ENCODE assay signal across 1 cellular context in the genomic region with DNA sequence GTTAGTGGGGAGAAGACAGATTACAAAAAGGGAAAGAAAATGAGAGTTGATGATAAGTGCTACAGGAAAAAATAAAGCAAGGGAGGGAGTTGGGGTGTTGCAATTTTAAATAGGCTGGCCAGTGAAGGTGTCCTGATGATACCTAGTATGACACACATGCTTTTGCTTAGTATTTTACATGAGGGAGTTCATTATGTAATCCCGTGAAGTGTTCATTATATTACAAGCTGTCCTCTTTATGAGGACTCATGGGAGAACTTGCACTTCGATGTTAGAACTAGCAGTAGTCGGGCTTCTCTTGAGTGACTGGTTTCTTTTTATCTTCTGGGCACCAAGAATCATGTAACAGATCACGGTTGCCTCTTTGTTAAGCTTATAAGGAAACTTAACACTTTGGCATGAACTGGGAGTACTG.
TF ChIP-seq lines count a peak whose summit lies in the region.

No MANE protein-coding gene starts in this region.

TF ChIP-seq in K562, 482 proteins besides CTCF, POLR2A, EP300 and RAD21 (continued from another document and continues in another):
- TF ChIP-seq, protein P1, sequence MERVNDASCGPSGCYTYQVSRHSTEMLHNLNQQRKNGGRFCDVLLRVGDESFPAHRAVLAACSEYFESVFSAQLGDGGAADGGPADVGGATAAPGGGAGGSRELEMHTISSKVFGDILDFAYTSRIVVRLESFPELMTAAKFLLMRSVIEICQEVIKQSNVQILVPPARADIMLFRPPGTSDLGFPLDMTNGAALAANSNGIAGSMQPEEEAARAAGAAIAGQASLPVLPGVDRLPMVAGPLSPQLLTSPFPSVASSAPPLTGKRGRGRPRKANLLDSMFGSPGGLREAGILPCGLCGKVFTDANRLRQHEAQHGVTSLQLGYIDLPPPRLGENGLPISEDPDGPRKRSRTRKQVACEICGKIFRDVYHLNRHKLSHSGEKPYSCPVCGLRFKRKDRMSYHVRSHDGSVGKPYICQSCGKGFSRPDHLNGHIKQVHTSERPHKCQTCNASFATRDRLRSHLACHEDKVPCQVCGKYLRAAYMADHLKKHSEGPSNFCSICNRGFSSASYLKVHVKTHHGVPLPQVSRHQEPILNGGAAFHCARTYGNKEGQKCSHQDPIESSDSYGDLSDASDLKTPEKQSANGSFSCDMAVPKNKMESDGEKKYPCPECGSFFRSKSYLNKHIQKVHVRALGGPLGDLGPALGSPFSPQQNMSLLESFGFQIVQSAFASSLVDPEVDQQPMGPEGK (CRISPR knock-in tag; IDR thresholded peaks at IDR 0.05; ENCODE audit: borderline replicate concordance) = no peak
- TF ChIP-seq ZNF212 (CRISPR knock-in tag; IDR thresholded peaks at IDR 0.05) (no peak), BHLHE40 (IDR thresholded peaks at IDR 0.05; ENCODE audit: low read length) (no peak), NKRF (IDR thresholded peaks at IDR 0.05; ENCODE audit: borderline replicate concordance) (no peak), ZNF277 (CRISPR knock-in tag; IDR thresholded peaks at IDR 0.05; ENCODE audit: borderline replicate concordance) (no peak), CHAMP1 (IDR thresholded peaks at IDR 0.05) (no peak), NCOR1 (IDR thresholded peaks at IDR 0.05) (no peak), ZNF121 (CRISPR knock-in tag; conservative IDR thresholded peaks at IDR 0.05) (no peak), BDP1 (IDR thresholded peaks at IDR 0.05; ENCODE audit: insufficient read depth, insufficient read length) (no peak), RUNX1 (IDR thresholded peaks at IDR 0.05; ENCODE audit: low read depth) (no peak), CREB1 (IDR thresholded peaks at IDR 0.05) (no peak), CREB1 (CRISPR knock-in tag; IDR thresholded peaks at IDR 0.05) (no peak), DNMT1 (IDR thresholded peaks at IDR 0.05) (no peak), SMARCE1 (IDR thresholded peaks at IDR 0.05) (peak; percentile 48; the same call in 1 of the 2 replicates), CREB5 (CRISPR knock-in tag; IDR thresholded peaks at IDR 0.05) (no peak), ZNF224 (CRISPR knock-in tag; IDR thresholded peaks at IDR 0.05) (no peak), E2F5 (CRISPR knock-in tag; IDR thresholded peaks at IDR 0.05) (no peak), HDAC6 (IDR thresholded peaks at IDR 0.05; ENCODE audit: low read depth, low read length) (no peak), YBX1 (IDR thresholded peaks at IDR 0.05) (no peak), ZBTB9 (CRISPR knock-in tag; IDR thresholded peaks at IDR 0.05) (no peak), NR4A1 (CRISPR knock-in tag; IDR thresholded peaks at IDR 0.05) (no peak), NR4A1 (tag; IDR thresholded peaks at IDR 0.05) (no peak), L3MBTL2 (IDR thresholded peaks at IDR 0.05) (peak; percentile 53; the same call in 1 of the 2 replicates), ZNF232 (CRISPR knock-in tag; IDR thresholded peaks at IDR 0.05) (no peak), ZNF316 (IDR thresholded peaks at IDR 0.05) (no peak), TCF7 (IDR thresholded peaks at IDR 0.05; ENCODE audit: borderline replicate concordance) (no peak), TGIF2 (CRISPR knock-in tag; IDR thresholded peaks at IDR 0.05) (no peak), DPF2 (IDR thresholded peaks at IDR 0.05) (no peak; the same call in none of the 2 replicates)
- TF ChIP-seq, protein P2, sequence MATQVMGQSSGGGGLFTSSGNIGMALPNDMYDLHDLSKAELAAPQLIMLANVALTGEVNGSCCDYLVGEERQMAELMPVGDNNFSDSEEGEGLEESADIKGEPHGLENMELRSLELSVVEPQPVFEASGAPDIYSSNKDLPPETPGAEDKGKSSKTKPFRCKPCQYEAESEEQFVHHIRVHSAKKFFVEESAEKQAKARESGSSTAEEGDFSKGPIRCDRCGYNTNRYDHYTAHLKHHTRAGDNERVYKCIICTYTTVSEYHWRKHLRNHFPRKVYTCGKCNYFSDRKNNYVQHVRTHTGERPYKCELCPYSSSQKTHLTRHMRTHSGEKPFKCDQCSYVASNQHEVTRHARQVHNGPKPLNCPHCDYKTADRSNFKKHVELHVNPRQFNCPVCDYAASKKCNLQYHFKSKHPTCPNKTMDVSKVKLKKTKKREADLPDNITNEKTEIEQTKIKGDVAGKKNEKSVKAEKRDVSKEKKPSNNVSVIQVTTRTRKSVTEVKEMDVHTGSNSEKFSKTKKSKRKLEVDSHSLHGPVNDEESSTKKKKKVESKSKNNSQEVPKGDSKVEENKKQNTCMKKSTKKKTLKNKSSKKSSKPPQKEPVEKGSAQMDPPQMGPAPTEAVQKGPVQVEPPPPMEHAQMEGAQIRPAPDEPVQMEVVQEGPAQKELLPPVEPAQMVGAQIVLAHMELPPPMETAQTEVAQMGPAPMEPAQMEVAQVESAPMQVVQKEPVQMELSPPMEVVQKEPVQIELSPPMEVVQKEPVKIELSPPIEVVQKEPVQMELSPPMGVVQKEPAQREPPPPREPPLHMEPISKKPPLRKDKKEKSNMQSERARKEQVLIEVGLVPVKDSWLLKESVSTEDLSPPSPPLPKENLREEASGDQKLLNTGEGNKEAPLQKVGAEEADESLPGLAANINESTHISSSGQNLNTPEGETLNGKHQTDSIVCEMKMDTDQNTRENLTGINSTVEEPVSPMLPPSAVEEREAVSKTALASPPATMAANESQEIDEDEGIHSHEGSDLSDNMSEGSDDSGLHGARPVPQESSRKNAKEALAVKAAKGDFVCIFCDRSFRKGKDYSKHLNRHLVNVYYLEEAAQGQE (CRISPR knock-in tag; IDR thresholded peaks at IDR 0.05; ENCODE audit: low read depth) = no peak
- TF ChIP-seq, protein P3, sequence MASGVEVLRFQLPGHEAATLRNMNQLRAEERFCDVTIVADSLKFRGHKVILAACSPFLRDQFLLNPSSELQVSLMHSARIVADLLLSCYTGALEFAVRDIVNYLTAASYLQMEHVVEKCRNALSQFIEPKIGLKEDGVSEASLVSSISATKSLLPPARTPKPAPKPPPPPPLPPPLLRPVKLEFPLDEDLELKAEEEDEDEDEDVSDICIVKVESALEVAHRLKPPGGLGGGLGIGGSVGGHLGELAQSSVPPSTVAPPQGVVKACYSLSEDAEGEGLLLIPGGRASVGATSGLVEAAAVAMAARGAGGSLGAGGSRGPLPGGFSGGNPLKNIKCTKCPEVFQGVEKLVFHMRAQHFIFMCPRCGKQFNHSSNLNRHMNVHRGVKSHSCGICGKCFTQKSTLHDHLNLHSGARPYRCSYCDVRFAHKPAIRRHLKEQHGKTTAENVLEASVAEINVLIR (CRISPR knock-in tag; IDR thresholded peaks at IDR 0.05) = no peak
- TF ChIP-seq, protein P4, sequence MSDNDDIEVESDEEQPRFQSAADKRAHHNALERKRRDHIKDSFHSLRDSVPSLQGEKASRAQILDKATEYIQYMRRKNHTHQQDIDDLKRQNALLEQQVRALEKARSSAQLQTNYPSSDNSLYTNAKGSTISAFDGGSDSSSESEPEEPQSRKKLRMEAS (CRISPR knock-in tag; IDR thresholded peaks at IDR 0.05) = no peak
